ENCODE assay signal across 20 cellular contexts in genomic region chr1:82411604-82412003, GRCh38.
A peak's percentile ranks its signal among the peaks of the same experiment; 100 is the strongest.
DNase-seq lines count a peak whose midpoint lies in the region; ATAC-seq, FAIRE-seq and TF ChIP-seq lines count a peak whose summit lies in the region.
"Had no signal": no experiment of that assay in that cellular context is flagged by ENCODE, and none has a peak within 500 bp of the region (broad histone marks: within the 10 kb centered on the region; RNA-seq: fewer than 3 reads in every experiment).

No MANE protein-coding gene starts in this region.

- H2AK9ac ChIP-seq in IMR-90 (replicated peaks; ENCODE audit: low read depth, low read length, poor library complexity), result no peak overlapping the region

- no peaks in the 10 kb centered on the region for H4K20me1 ChIP-seq in IMR-90 (ENCODE audit: insufficient read depth, low read length)
- no peaks in the 10 kb centered on the region for H4K20me1 ChIP-seq in K562 (replicated peaks; ENCODE audit: control insufficient read depth, insufficient read depth, low read length)
- H4K20me1 ChIP-seq: BLaER1 treated with 17β-estradiol and CSF1 and Interleukin-3, amounts not matched to agents 10 nM and 100 nM had no signal

- BruUV-seq in IMR-90 (replicated peaks; lab: Mats Ljungman, UMichigan) (no TSS peak), K562 (replicated peaks; lab: Mats Ljungman, UMichigan) (no TSS peak)

- H2AFZ ChIP-seq in IMR-90 (replicated peaks; ENCODE audit: low read length, poor library complexity), result no peak overlapping the region
- H2AFZ ChIP-seq in K562 (ENCODE audit: low read depth, low read length), result no peak overlapping the region

- no peak for DNase-seq in A549 (ENCODE audit: low read depth in 1 of 2, low spot score in 1 of 2)
- DNase-seq in IMR-90, result no peak
- no peak for DNase-seq in K562 (ENCODE audit: extremely low read depth in 1 of 4, low spot score in 3 of 4)
- DNase-seq: 8988T; AML-193; Caco-2; Calu3; CD4-positive, alpha-beta T cell; CD8-positive, alpha-beta T cell; DMS79 treated with DMSO at 0.1 percent for 48 hours; GF-D8 had no signal

- in situ Hi-C loops in IMR-90 (cut with MboI; ENCODE audit: low sequenced_read_pairs), result no loop called here
- in situ Hi-C loops in K562 (cut with MboI), result no loop called here

- no peak overlapping the region for H2AK5ac ChIP-seq in IMR-90 (ENCODE audit: low read depth, low read length)

- no peak overlapping the region for H3K4me2 ChIP-seq in A549
- no peak overlapping the region for H3K4me2 ChIP-seq in IMR-90 (ENCODE audit: low read depth, low read length)
- H3K4me2 ChIP-seq in K562 (ENCODE audit: insufficient read depth, low read length), result no peak overlapping the region
- H3K4me2 ChIP-seq: BLaER1 treated with 17β-estradiol and CSF1 and Interleukin-3, amounts not matched to agents 10 nM and 100 nM had no signal

- H3K79me2 ChIP-seq in K562 (ENCODE audit: control insufficient read depth, insufficient read depth, low read length), result no peaks in the 10 kb centered on the region

- TF ChIP-seq RAD21 in A549 (conservative IDR thresholded peaks at IDR 0.05 in 1 of 2, IDR thresholded peaks at IDR 0.05 in 1 of 2) (no peak), IMR-90 (IDR thresholded peaks at IDR 0.05; ENCODE audit: low read length) (no peak), K562 (CRISPR knock-in tag; conservative IDR thresholded peaks at IDR 0.05 in 1 of 2, IDR thresholded peaks at IDR 0.05 in 1 of 2) (no peak)

- H3K4me1 ChIP-seq in A549 (no peaks in the 10 kb centered on the region), IMR-90 (ENCODE audit: control insufficient read depth, insufficient read depth, low read length) (no peaks in the 10 kb centered on the region), K562 (replicated peaks in 1 of 2; ENCODE audit: control insufficient read depth in 2 of 2, insufficient read depth in 2 of 2, low read length in 2 of 2) (no peaks in the 10 kb centered on the region)
- H3K4me1 ChIP-seq: BLaER1 treated with 17β-estradiol and CSF1 and Interleukin-3, amounts not matched to agents 10 nM and 100 nM; Caco-2 had no signal

- no peak overlapping the region for H3K4ac ChIP-seq in IMR-90 (ENCODE audit: low read depth, low read length)

- dilution Hi-C loops in IMR-90 (cut with HindIII; ENCODE audit: low sequenced_read_pairs, unreplicated experiment), result no loop called here

- TF ChIP-seq POLR2A in A549 (IDR thresholded peaks at IDR 0.05; ENCODE audit: low read length), result no peak
- no peak for TF ChIP-seq POLR2A in IMR-90 (IDR thresholded peaks at IDR 0.05; ENCODE audit: low read depth, low read length)
- no peak for TF ChIP-seq POLR2A in K562 (conservative IDR thresholded peaks at IDR 0.05)

- H4K5ac ChIP-seq in IMR-90 (ENCODE audit: low read depth, low read length), result no peak overlapping the region

- H3K36me3 ChIP-seq in IMR-90 (ENCODE audit: control insufficient read depth, insufficient read depth, low read length) (no peaks in the 10 kb centered on the region), K562 (ENCODE audit: control insufficient read depth, insufficient read depth, low read length) (no peaks in the 10 kb centered on the region)
- H3K36me3 ChIP-seq: BLaER1 treated with 17β-estradiol and CSF1 and Interleukin-3, amounts not matched to agents 10 nM and 100 nM had no signal

- FAIRE-seq in A549 (lab: Jason Lieb, UNC) (no peak), K562 (lab: Jason Lieb, UNC) (no peak)
- FAIRE-seq: A204.1, D721Med, G401.6, GM12891, GM19239 had no signal

- ATAC-seq in A549 (no peak), IMR-90 (ENCODE audit: low read depth) (no peak), K562 (no peak), HG03280 (IDR thresholded peaks at IDR 0.05; ENCODE audit: unreplicated experiment) (no peak), HG03521 (IDR thresholded peaks at IDR 0.05; ENCODE audit: unreplicated experiment) (no peak)
- ATAC-seq: CD8-positive, alpha-beta T cell had no signal

- POLR2A ChIA-PET in A549 (lab: Yijun Ruan, JAX) (no interaction called here), IMR-90 (lab: Charles Lee; ENCODE audit: unreplicated experiment) (no interaction called here), K562 (lab: Yijun Ruan, JAX) (no interaction called here)

- H2BK120ac ChIP-seq in IMR-90 (ENCODE audit: low read depth, low read length), result no peak overlapping the region

- no peak overlapping the region for H2BK20ac ChIP-seq in IMR-90 (ENCODE audit: low read depth, low read length)

- 29% methylated on average over 1 of the region's 1 CpG for WGBS in A549 (ENCODE audit: missing lambda C conversion rate)
- whole genome bisulfite sequencing in IMR-90 (ENCODE audit: extremely low coverage in 2 of 2, insufficient read length in 1 of 2), 2 experiments, result no CpG with 5 or more reads among the region's 1 CpG
- WGBS in K562 (ENCODE audit: insufficient coverage, low coverage, missing lambda C conversion rate), result 0% methylated on average over 1 of the region's 1 CpG

- H3K56ac ChIP-seq in IMR-90 (ENCODE audit: extremely low read depth, insufficient read depth, low read length), result no peak overlapping the region

- H3K9me1 ChIP-seq in IMR-90 (ENCODE audit: insufficient read depth, low read length), result no peaks in the 10 kb centered on the region
- H3K9me1 ChIP-seq in K562 (ENCODE audit: control insufficient read depth, insufficient read depth, low read length), result no peaks in the 10 kb centered on the region

- H3K27ac ChIP-seq in A549 (no peak overlapping the region), IMR-90 (ENCODE audit: insufficient read depth, low read length) (no peak overlapping the region), K562 (ENCODE audit: extremely low read depth, low read depth, low read length) (no peak overlapping the region)
- H3K27ac ChIP-seq: BLaER1 treated with 17β-estradiol and CSF1 and Interleukin-3, amounts not matched to agents 10 nM and 100 nM; C4-2B had no signal

- no peak for TF ChIP-seq CTCF in A549 (IDR thresholded peaks at IDR 0.05)
- TF ChIP-seq CTCF in IMR-90 (conservative IDR thresholded peaks at IDR 0.05; ENCODE audit: low read depth, low read length), result no peak
- no peak for TF ChIP-seq CTCF in K562 (IDR thresholded peaks at IDR 0.05 in 2 of 3, conservative IDR thresholded peaks at IDR 0.05 in 1 of 3; ENCODE audit: insufficient read depth in 2 of 3, low read depth in 1 of 3, low read length in 3 of 3)

- H2BK5ac ChIP-seq in IMR-90 (ENCODE audit: low read depth, low read length, poor library complexity, severe bottlenecking), result no peak overlapping the region

- no peak for TF ChIP-seq EP300 in A549 (IDR thresholded peaks at IDR 0.05)
- no peak for TF ChIP-seq EP300 in K562 (IDR thresholded peaks at IDR 0.05; ENCODE audit: low read length)

- no peak overlapping the region for H3K23ac ChIP-seq in IMR-90 (ENCODE audit: low read depth, low read length)

- no peak overlapping the region for H3K18ac ChIP-seq in IMR-90 (ENCODE audit: low read depth, low read length)

- H3K9me3 ChIP-seq in A549 (no peaks in the 10 kb centered on the region), IMR-90 (ENCODE audit: control insufficient read depth, insufficient read depth, low read length) (no peaks in the 10 kb centered on the region), K562 (replicated peaks; ENCODE audit: control insufficient read depth, insufficient read depth, low read depth, low read length) (no peaks in the 10 kb centered on the region)
- H3K9me3 ChIP-seq: BLaER1 treated with 17β-estradiol and CSF1 and Interleukin-3, amounts not matched to agents 10 nM and 100 nM; Caco-2 had no signal

- H3K27me3 ChIP-seq in IMR-90 (ENCODE audit: control insufficient read depth, insufficient read depth, low read length) (no peaks in the 10 kb centered on the region), K562 (ENCODE audit: control insufficient read depth in 2 of 2, insufficient read depth in 2 of 2, low read length in 2 of 2) (no peaks in the 10 kb centered on the region)
- H3K27me3 ChIP-seq: BLaER1 treated with 17β-estradiol and CSF1 and Interleukin-3, amounts not matched to agents 10 nM and 100 nM had no signal

- H3K4me3 ChIP-seq in A549 (no peak overlapping the region), IMR-90 (ENCODE audit: insufficient read depth, low read depth, low read length) (no peak overlapping the region), K562 (no peak overlapping the region)
- H3K4me3 ChIP-seq: BLaER1 treated with 17β-estradiol and CSF1 and Interleukin-3, amounts not matched to agents 10 nM and 100 nM had no signal

- no peaks in the 10 kb centered on the region for H3K79me1 ChIP-seq in IMR-90 (ENCODE audit: low read depth in 1 of 2, low read length in 2 of 2)

- H4K8ac ChIP-seq in IMR-90 (ENCODE audit: low read depth in 2 of 2, low read length in 2 of 2), result no peak overlapping the region

- no peak overlapping the region for H4K91ac ChIP-seq in IMR-90 (ENCODE audit: insufficient read depth, low read depth, low read length)

- no peak overlapping the region for H2BK15ac ChIP-seq in IMR-90 (ENCODE audit: low read depth, low read length)

- H3K14ac ChIP-seq in IMR-90 (replicated peaks; ENCODE audit: low read depth, low read length), result no peak overlapping the region

- CTCF ChIA-PET in A549 (lab: Yijun Ruan, JAX) (no interaction called here), IMR-90 (lab: Yijun Ruan, JAX) (no interaction called here), K562 (lab: Yijun Ruan, JAX; ENCODE audit: low intra/inter-chr PET ratio) (no interaction called here)

- intact Hi-C loops in IMR-90 (cut with micrococcal nuclease) (no loop called here), K562 (cut with micrococcal nuclease) (no loop called here)

- H3K9ac ChIP-seq in IMR-90 (ENCODE audit: low read depth, low read length) (no peak overlapping the region), K562 (ENCODE audit: insufficient read depth in 1 of 2, low read depth in 2 of 2, low read length in 2 of 2) (no peak overlapping the region)
- H3K9ac ChIP-seq: BLaER1 treated with 17β-estradiol and CSF1 and Interleukin-3, amounts not matched to agents 10 nM and 100 nM had no signal

TF ChIP-seq in A549, 52 proteins besides CTCF, POLR2A, EP300 and RAD21:
- TF ChIP-seq MAFK (IDR thresholded peaks at IDR 0.05; ENCODE audit: partially characterized antibody) (peak; percentile 74), MYC (IDR thresholded peaks at IDR 0.05; ENCODE audit: borderline replicate concordance, low read length) (no peak)

TF ChIP-seq in IMR-90, 13 proteins besides CTCF, POLR2A, EP300 and RAD21 (continues in another document):
- no peak for TF ChIP-seq MAZ (IDR thresholded peaks at IDR 0.05; ENCODE audit: borderline replicate concordance, low read depth, low read length)

TF ChIP-seq in K562, 482 proteins besides CTCF, POLR2A, EP300 and RAD21 (continues in another document):
- peak; percentile 72 for TF ChIP-seq ZNF316 (IDR thresholded peaks at IDR 0.05)
- no peak for TF ChIP-seq RBM25 (IDR thresholded peaks at IDR 0.05; ENCODE audit: low read depth, low read length, severe bottlenecking)
- peak; percentile 43; the same call in 1 of the 2 replicates for TF ChIP-seq MAFG (tag; conservative IDR thresholded peaks at IDR 0.05)
- peak; percentile 59 for TF ChIP-seq MAFF (IDR thresholded peaks at IDR 0.05; ENCODE audit: low read length)
- TF ChIP-seq RBM14 (IDR thresholded peaks at IDR 0.05; ENCODE audit: borderline replicate concordance, insufficient read depth, low read depth, low read length), result no peak

Comparison
In these comparisons a context has a peak if more than half of its experiments do, and no peak if none do; other contexts are left out.
1. Of the 35 proteins assayed by ChIP-seq in both K562 and A549: peak only in K562: none; only in A549: none; in both: MAFK; in neither: 34.